ENCODE assay signal across 1 cellular context in the genomic region with DNA sequence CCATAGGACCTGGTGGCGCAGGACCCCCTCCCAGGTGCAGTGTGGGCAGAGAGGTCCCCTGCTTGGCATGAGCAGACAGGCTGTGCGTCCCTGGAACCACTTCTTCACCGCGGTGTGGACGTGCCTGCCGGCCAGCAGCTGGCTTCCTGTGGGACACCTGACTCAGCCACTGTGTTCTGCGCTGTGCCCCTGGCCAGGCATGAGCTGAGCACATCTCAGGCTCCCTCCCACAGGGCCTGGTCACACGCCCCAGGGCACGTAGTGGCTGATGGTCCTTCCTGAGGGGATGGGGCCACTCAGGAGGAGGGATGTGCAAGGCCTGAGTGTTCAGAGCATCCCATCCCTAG.
TF ChIP-seq lines count a peak whose summit lies in the region.

No MANE protein-coding gene starts in this region.

TF ChIP-seq in SK-N-SH treated with all-trans-retinoic acid at 6 μM for 48 hours, 23 proteins besides CTCF, POLR2A, EP300 and RAD21 (continued from another document):
- TF ChIP-seq, protein P1, sequence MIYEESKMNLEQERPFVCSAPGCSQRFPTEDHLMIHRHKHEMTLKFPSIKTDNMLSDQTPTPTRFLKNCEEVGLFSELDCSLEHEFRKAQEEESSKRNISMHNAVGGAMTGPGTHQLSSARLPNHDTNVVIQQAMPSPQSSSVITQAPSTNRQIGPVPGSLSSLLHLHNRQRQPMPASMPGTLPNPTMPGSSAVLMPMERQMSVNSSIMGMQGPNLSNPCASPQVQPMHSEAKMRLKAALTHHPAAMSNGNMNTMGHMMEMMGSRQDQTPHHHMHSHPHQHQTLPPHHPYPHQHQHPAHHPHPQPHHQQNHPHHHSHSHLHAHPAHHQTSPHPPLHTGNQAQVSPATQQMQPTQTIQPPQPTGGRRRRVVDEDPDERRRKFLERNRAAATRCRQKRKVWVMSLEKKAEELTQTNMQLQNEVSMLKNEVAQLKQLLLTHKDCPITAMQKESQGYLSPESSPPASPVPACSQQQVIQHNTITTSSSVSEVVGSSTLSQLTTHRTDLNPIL (CRISPR knock-in tag; IDR thresholded peaks at IDR 0.05; ENCODE audit: low read depth): no peak
- TF ChIP-seq TOX (CRISPR knock-in tag; IDR thresholded peaks at IDR 0.05; ENCODE audit: borderline replicate concordance) (no peak), ZNF8 (CRISPR knock-in tag; IDR thresholded peaks at IDR 0.05) (no peak), SNAI2 (CRISPR knock-in tag; IDR thresholded peaks at IDR 0.05) (no peak), BACH2 (CRISPR knock-in tag; IDR thresholded peaks at IDR 0.05; ENCODE audit: borderline replicate concordance) (no peak), CSDC2 (CRISPR knock-in tag; IDR thresholded peaks at IDR 0.05) (no peak), ISL1 (CRISPR knock-in tag; IDR thresholded peaks at IDR 0.05) (no peak), ZNF565 (CRISPR knock-in tag; conservative IDR thresholded peaks at IDR 0.05; ENCODE audit: low read depth) (no peak), GLIS3 (CRISPR knock-in tag; IDR thresholded peaks at IDR 0.05) (no peak)
- TF ChIP-seq, protein P2, sequence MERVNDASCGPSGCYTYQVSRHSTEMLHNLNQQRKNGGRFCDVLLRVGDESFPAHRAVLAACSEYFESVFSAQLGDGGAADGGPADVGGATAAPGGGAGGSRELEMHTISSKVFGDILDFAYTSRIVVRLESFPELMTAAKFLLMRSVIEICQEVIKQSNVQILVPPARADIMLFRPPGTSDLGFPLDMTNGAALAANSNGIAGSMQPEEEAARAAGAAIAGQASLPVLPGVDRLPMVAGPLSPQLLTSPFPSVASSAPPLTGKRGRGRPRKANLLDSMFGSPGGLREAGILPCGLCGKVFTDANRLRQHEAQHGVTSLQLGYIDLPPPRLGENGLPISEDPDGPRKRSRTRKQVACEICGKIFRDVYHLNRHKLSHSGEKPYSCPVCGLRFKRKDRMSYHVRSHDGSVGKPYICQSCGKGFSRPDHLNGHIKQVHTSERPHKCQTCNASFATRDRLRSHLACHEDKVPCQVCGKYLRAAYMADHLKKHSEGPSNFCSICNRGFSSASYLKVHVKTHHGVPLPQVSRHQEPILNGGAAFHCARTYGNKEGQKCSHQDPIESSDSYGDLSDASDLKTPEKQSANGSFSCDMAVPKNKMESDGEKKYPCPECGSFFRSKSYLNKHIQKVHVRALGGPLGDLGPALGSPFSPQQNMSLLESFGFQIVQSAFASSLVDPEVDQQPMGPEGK (CRISPR knock-in tag; IDR thresholded peaks at IDR 0.05; ENCODE audit: borderline replicate concordance): no peak
- TF ChIP-seq, protein P3, sequence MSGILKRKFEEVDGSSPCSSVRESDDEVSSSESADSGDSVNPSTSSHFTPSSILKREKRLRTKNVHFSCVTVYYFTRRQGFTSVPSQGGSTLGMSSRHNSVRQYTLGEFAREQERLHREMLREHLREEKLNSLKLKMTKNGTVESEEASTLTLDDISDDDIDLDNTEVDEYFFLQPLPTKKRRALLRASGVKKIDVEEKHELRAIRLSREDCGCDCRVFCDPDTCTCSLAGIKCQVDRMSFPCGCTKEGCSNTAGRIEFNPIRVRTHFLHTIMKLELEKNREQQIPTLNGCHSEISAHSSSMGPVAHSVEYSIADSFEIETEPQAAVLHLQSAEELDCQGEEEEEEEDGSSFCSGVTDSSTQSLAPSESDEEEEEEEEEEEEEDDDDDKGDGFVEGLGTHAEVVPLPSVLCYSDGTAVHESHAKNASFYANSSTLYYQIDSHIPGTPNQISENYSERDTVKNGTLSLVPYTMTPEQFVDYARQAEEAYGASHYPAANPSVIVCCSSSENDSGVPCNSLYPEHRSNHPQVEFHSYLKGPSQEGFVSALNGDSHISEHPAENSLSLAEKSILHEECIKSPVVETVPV (CRISPR knock-in tag; IDR thresholded peaks at IDR 0.05): no peak
